ENCODE assay signal across 8 cellular contexts in genomic region chr14:21476925-21477681, GRCh38. TPM values are rescaled to one million over a fixed set of nuclear protein-coding genes. Genes with fewer than 3 reads are reported as not detected.
A peak's percentile ranks its signal among the peaks of the same experiment; 100 is the strongest.
DNase-seq lines count a peak whose midpoint lies in the region; ATAC-seq, FAIRE-seq and TF ChIP-seq lines count a peak whose summit lies in the region.

RAB2B (minus strand) TSS chr14:21476959; CDS start chr14:21476872, 87 bp downstream.
TOX4 (plus strand) TSS chr14:21477195; CDS start chr14:21477279, 84 bp downstream.

- H3K27ac ChIP-seq in pancreas = peak within 1 kb of the TSS; percentile 66 to 85 (median 77)
- peak within 1 kb of the TSS; percentile 73 to 97 (median 92) for H3K27ac ChIP-seq in tibial nerve

- H3K4me3 ChIP-seq in pancreas = peak within 1 kb of the TSS; percentile 70 to 86 (median 80)
- peak within 1 kb of the TSS; percentile 67 to 94 (median 82) for H3K4me3 ChIP-seq in tibial nerve

- H3K27me3 ChIP-seq in pancreas = no peaks in the 10 kb centered on the region
- H3K27me3 ChIP-seq in tibial nerve = no peaks in the 10 kb centered on the region

- peak within 1 kb of the TSS; percentile 100 for H3K27ac Mint-ChIP-seq in activated naive CD8-positive, alpha-beta T cell treated with anti-CD3 and anti-CD28 coated beads, Interleukin-2, amount 10 ng/mL, durations not matched to agents 7 days and 5 days

- TF ChIP-seq POLR2A in GM10847 (IDR thresholded peaks at IDR 0.05; ENCODE audit: extremely low read depth, insufficient read length) (peak; percentile 78), tibial nerve (IDR thresholded peaks at IDR 0.05) (peak in 1 of 2 donors; percentile 68)

- H3K4me1 ChIP-seq in pancreas = peaks cover 5 to 17% (median 7%) of the 10 kb centered on the region in 3 donors
- H3K4me1 ChIP-seq in tibial nerve = peaks cover 0 to 31% (median 16%) of the 10 kb centered on the region in 4 donors

- H3K36me3 Mint-ChIP-seq in activated naive CD8-positive, alpha-beta T cell treated with anti-CD3 and anti-CD28 coated beads, Interleukin-2, amount 10 ng/mL, durations not matched to agents 7 days and 5 days = peaks cover 13% of the 10 kb centered on the region

- FAIRE-seq in pancreas (lab: Jason Lieb, UNC) = peak; percentile 90

- H3K4me1 Mint-ChIP-seq in activated naive CD8-positive, alpha-beta T cell treated with anti-CD3 and anti-CD28 coated beads, Interleukin-2, amount 10 ng/mL, durations not matched to agents 7 days and 5 days = peaks cover 24% of the 10 kb centered on the region

- no peaks in the 10 kb centered on the region for H3K36me3 ChIP-seq in pancreas
- H3K36me3 ChIP-seq in tibial nerve = peaks cover 0 to 34% (median 0%) of the 10 kb centered on the region in 3 donors

- no peaks in the 10 kb centered on the region for H3K9me3 Mint-ChIP-seq in activated naive CD8-positive, alpha-beta T cell treated with anti-CD3 and anti-CD28 coated beads, Interleukin-2, amount 10 ng/mL, durations not matched to agents 7 days and 5 days

- peak; percentile 77 to 94 for TF ChIP-seq EP300 in tibial nerve (IDR thresholded peaks at IDR 0.05)

- DNase-seq in NCI-H1092 (lab: John Stamatoyannopoulos, UW) = peak; percentile 99
- DNase-seq in SKM-1 (lab: John Stamatoyannopoulos, UW; ENCODE audit: unreplicated experiment) = peak; percentile 88
- DNase-seq in activated naive CD8-positive, alpha-beta T cell treated with anti-CD3 and anti-CD28 coated beads, Interleukin-2, amount 10 ng/mL, durations not matched to agents 7 days and 5 days = peak; percentile 89
- peak; percentile 96 for DNase-seq in Right ventricle myocardium inferior (ENCODE audit: missing footprints)
- DNase-seq in pancreas = peak; percentile 88 to 98 (median 96)
- peak; percentile 88 to 96 for DNase-seq in tibial nerve (ENCODE audit: low spot score in 2 of 2)

- H3K27me3 Mint-ChIP-seq in activated naive CD8-positive, alpha-beta T cell treated with anti-CD3 and anti-CD28 coated beads, Interleukin-2, amount 10 ng/mL, durations not matched to agents 7 days and 5 days = no peaks in the 10 kb centered on the region

- WGBS in pancreas, 2 donors = 1% methylated on average over 49 of the region's 49 CpGs
- 1% methylated on average over 49 of the region's 49 CpGs for WGBS in tibial nerve, 2 donors

- H3K9me3 ChIP-seq in pancreas (no peaks in the 10 kb centered on the region), tibial nerve (no peaks in the 10 kb centered on the region)

- ATAC-seq in HG02588 (IDR thresholded peaks at IDR 0.05; ENCODE audit: unreplicated experiment) (peak; percentile 99), Right ventricle myocardium inferior (peak; percentile 100), pancreas (peak; percentile 96 to 99 (median 96))
- peak; percentile 99 for ATAC-seq in activated naive CD8-positive, alpha-beta T cell treated with anti-CD3 and anti-CD28 coated beads, Interleukin-2, amount 10 ng/mL, durations not matched to agents 7 days and 5 days (ENCODE audit: low read depth)

- intact Hi-C loops in Right ventricle myocardium inferior (cut with DNase I) = loop anchor here (1.0 to 2.0 kb wide), 3 partner anchors 21 to 92 kb away; partner anchors contain the start of genes CHD8, METTL3 and SUPT16H
- intact Hi-C loops in pancreas (cut with DNase I) = no loop called here

- peak within 1 kb of the TSS; percentile 100 for H3K4me3 Mint-ChIP-seq in activated naive CD8-positive, alpha-beta T cell treated with anti-CD3 and anti-CD28 coated beads, Interleukin-2, amount 10 ng/mL, durations not matched to agents 7 days and 5 days

- POLR2A ChIA-PET in activated naive CD8-positive, alpha-beta T cell treated with anti-CD3 and anti-CD28 coated beads, Interleukin-2, amount 10 ng/mL, durations not matched to agents 7 days and 5 days (lab: Charles Lee) = interaction anchor here (0.6 to 3.5 kb wide), 14 partner anchors 10 to 163 kb away, joined by 3 to 30 read pairs (median 4); partner anchors contain the start of genes CHD8, METTL3 and SALL2

- TF ChIP-seq CTCF in pancreas (IDR thresholded peaks at IDR 0.05) (peak; percentile 84 to 97 (median 96)), tibial nerve (IDR thresholded peaks at IDR 0.05) (peak; percentile 96 to 100 (median 98))

RNA-seq across cellular contexts. Expression of gene RAB2B, which starts in this region (rescaled TPM):
- total RNA-seq in activated naive CD8-positive, alpha-beta T cell treated with anti-CD3 and anti-CD28 coated beads, Interleukin-2, amount 10 ng/mL, durations not matched to agents 7 days and 5 days = 10 to 100 TPM; 27.3 to 27.5 TPM
- total RNA-seq in Right ventricle myocardium inferior (15.1 TPM), pancreas (10 to 100 TPM in 2 of 6 donors, 1 to 10 TPM in 4; 5.7 to 14.3 (median 8.8) TPM), tibial nerve (10 to 100 TPM; 20.6 to 33.9 (median 26.2) TPM)
- polyA plus RNA-seq in pancreas = 10 to 100 TPM; 13.8 to 18.6 TPM

RNA-seq across cellular contexts. Expression of gene TOX4, which starts in this region (rescaled TPM):
- total RNA-seq in activated naive CD8-positive, alpha-beta T cell treated with anti-CD3 and anti-CD28 coated beads, Interleukin-2, amount 10 ng/mL, durations not matched to agents 7 days and 5 days = 10 to 100 TPM; 76.7 to 79.7 TPM
- total RNA-seq in Right ventricle myocardium inferior (86.5 TPM), pancreas (10 to 100 TPM; 33.7 to 39.7 (median 37.6) TPM), tibial nerve (10 to 100 TPM; 28.0 to 45.2 (median 39.9) TPM)
- polyA plus RNA-seq in pancreas = 10 to 100 TPM; 13.2 to 14.7 TPM

Comparison
In these comparisons a context has a peak if more than half of its experiments do, and no peak if none do; other contexts are left out.
1. Peak in every context shown above with its lines: DNase-seq, ATAC-seq, H3K4me3 ChIP-seq and H3K27ac ChIP-seq.